In the genomic region with DNA sequence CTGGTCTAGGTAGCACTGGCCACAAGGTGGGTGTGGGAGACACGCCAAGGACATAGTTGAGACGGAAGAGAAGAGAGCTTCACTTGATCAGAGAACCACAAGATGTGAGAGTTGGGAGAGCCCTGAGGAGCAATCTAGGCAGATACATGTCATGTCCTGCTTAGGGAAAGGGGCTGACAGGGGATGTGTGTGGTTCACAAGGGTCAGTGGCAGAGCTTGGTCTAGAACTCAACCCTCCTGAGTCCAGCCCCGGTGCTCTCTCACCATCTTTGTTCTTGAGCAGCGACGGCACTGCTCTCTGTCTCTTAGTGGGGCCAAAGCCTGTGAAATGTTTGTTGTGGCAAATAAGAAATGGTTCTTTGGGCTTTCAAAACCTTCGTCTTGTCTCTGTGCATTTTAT, we compare ENCODE assay signal across 23 cellular contexts.
"Had no signal": no experiment of that assay in that cellular context is flagged by ENCODE, and none has a peak within 500 bp of the region (broad histone marks: within the 10 kb centered on the region; RNA-seq: fewer than 3 reads in every experiment).

No MANE protein-coding gene starts in this region.

- DNase-seq: central memory CD4-positive, alpha-beta T cell; dorsolateral prefrontal cortex; effector CD4-positive, alpha-beta T cell; foreskin fibroblast; gastrocnemius medialis; hypothalamus; left lung; lower lobe of right lung; naive thymus-derived CD8-positive, alpha-beta T cell; nephron progenitor cell; occipital lobe; pancreas; sigmoid colon; stimulated activated CD4-positive, alpha-beta T cell treated with anti-CD3 and anti-CD28 coated beads, Interleukin-15, amount 100 ng/mL, for 24 hours; stimulated activated CD4-positive, alpha-beta T cell treated with anti-CD3 and anti-CD28 coated beads, Interleukin-2, amount 100 ng/mL, for 48 hours; stimulated activated naive CD4-positive, alpha-beta T cell treated with Interleukin-2 at 50 U/mL for 16 hours; stomach; substantia nigra; testis; upper lobe of left lung had no signal

- H3K27ac ChIP-seq: epithelial cell of prostate, lower lobe of right lung, pancreas, sigmoid colon, skin epidermis, stomach, testis, tibial nerve had no signal

- H3K9me3 ChIP-seq: gastrocnemius medialis, left lung, lower lobe of right lung, pancreas, sigmoid colon, stomach, testis, tibial nerve, upper lobe of left lung had no signal

- ATAC-seq: left lung; lower lobe of right lung; naive thymus-derived CD8-positive, alpha-beta T cell; pancreas had no signal

- H3K4me1 ChIP-seq: left lung, lower lobe of right lung, pancreas, sigmoid colon, stomach, testis, tibial nerve, upper lobe of left lung had no signal

- H3K27me3 ChIP-seq: dorsolateral prefrontal cortex, gastrocnemius medialis, left lung, pancreas, sigmoid colon, testis, tibial nerve, upper lobe of left lung had no signal

- H3K4me3 ChIP-seq: dorsolateral prefrontal cortex, gastrocnemius medialis, left lung, lower lobe of right lung, pancreas, sigmoid colon, skin epidermis, stomach, testis, tibial nerve, upper lobe of left lung had no signal

- H3K36me3 ChIP-seq: gastrocnemius medialis, left lung, lower lobe of right lung, pancreas, sigmoid colon, stomach, tibial nerve, upper lobe of left lung had no signal
